Comparison of ENCODE assay signal across 2 cellular contexts in genomic region chr6:44085219-44085618, GRCh38.
TF ChIP-seq lines count a peak whose summit lies in the region.

No MANE protein-coding gene starts in this region.

TF ChIP-seq in HEK293, 187 proteins besides CTCF, POLR2A, EP300 and RAD21:
- TF ChIP-seq TSHZ1 (tag by site-specific recombination; IDR thresholded peaks at IDR 0.05; ENCODE audit: borderline replicate concordance) (peak; percentile 34; the same call in 1 of the 2 replicates), ZNF518A (tag by site-specific recombination; conservative IDR thresholded peaks at IDR 0.05; ENCODE audit: low read depth) (no peak)

TF ChIP-seq in K562, 482 proteins besides CTCF, POLR2A, EP300 and RAD21:
- TF ChIP-seq PKNOX1 (IDR thresholded peaks at IDR 0.05) (peak; percentile 51), MEIS2 (IDR thresholded peaks at IDR 0.05; ENCODE audit: partially characterized antibody) (peak; percentile 42), EHMT2 (IDR thresholded peaks at IDR 0.05) (no peak)
